17 cellular contexts compared by ENCODE assay signal in the genomic region with DNA sequence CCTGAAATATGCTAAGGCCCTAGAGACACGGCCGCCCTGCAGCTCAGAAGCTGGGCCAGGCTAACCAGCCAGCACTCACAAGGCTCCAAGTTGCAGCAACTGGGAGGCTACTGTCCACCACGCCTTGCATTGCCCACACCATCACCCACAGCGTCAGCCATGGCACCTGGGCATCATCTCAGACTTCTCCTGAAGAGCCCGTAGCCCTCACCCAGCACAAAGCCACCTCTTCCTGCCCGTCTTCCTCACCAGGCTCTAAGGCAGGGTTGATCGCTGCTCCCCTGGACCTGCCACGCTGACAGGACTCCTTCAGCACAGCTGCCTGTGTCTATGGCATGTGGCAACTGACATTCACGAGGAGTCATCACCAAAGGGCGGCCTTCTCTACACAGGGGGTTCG.
"Had no signal": no experiment of that assay in that cellular context is flagged by ENCODE, and none has a peak within 500 bp of the region (broad histone marks: within the 10 kb centered on the region; RNA-seq: fewer than 3 reads in every experiment).

No MANE protein-coding gene starts in this region.

- H3K9me3 Mint-ChIP-seq: activated naive CD4-positive, alpha-beta T cell treated with anti-CD3 and anti-CD28 coated beads for 36 hours; activated T-cell treated with anti-CD3 and anti-CD28 coated beads, Interleukin-2, amount 50 U/mL, for 4 hours; memory B cell had no signal

- H3K4me3 Mint-ChIP-seq: activated naive CD4-positive, alpha-beta T cell treated with anti-CD3 and anti-CD28 coated beads for 36 hours; activated T-cell treated with anti-CD3 and anti-CD28 coated beads, Interleukin-2, amount 50 U/mL, for 4 hours; memory B cell; nephron progenitor cell had no signal

- H3K9me3 ChIP-seq: colonic mucosa, gastroesophageal sphincter, sigmoid colon, tibial artery had no signal

- H3K36me3 ChIP-seq: brain microvascular endothelial cell, colonic mucosa, sigmoid colon had no signal

- H3K27ac ChIP-seq: brain microvascular endothelial cell, colonic mucosa, gastroesophageal sphincter, sigmoid colon, tibial artery had no signal

- ATAC-seq: activated T-cell treated with anti-CD3 and anti-CD28 coated beads, Interleukin-2, amount 50 U/mL, for 4 hours had no signal

- H3K27me3 Mint-ChIP-seq: memory B cell had no signal

- H3K27ac Mint-ChIP-seq: activated naive CD4-positive, alpha-beta T cell treated with anti-CD3 and anti-CD28 coated beads for 36 hours; memory B cell had no signal

- H3K4me2 ChIP-seq: smooth muscle cell had no signal

- H3K4me3 ChIP-seq: colonic mucosa, gastroesophageal sphincter, sigmoid colon, smooth muscle cell, tibial artery had no signal

- H3K27me3 ChIP-seq: brain microvascular endothelial cell, colonic mucosa, gastroesophageal sphincter, sigmoid colon, tibial artery had no signal

- DNase-seq: activated CD4-positive, alpha-beta T cell treated with anti-CD3 and anti-CD28 coated beads, Interleukin-2, amount 50 U/mL, for 48 hours; activated CD8-positive, alpha-beta memory T cell treated with anti-CD3 and anti-CD28 coated beads, Interleukin-2, amount 50 U/mL, for 48 hours; activated naive CD4-positive, alpha-beta T cell treated with anti-CD3 and anti-CD28 coated beads for 36 hours; activated T-cell treated with anti-CD3 and anti-CD28 coated beads, Interleukin-2, amount 50 U/mL, for 4 hours; brain microvascular endothelial cell; central memory CD4-positive, alpha-beta T cell; colonic mucosa; nephron progenitor cell; sigmoid colon; stimulated activated CD4-positive, alpha-beta T cell treated with anti-CD3 and anti-CD28 coated beads, Interleukin-2, amount 100 ng/mL, for 48 hours; stimulated activated CD8-positive, alpha-beta memory T cell treated with anti-CD3 and anti-CD28 coated beads, Interleukin-4, amount 100 ng/mL, for 48 hours; stimulated activated naive CD4-positive, alpha-beta T cell treated with Interleukin-2 at 50 U/mL for 16 hours; T-helper 9 cell; tibial artery had no signal
